In the genomic region with DNA sequence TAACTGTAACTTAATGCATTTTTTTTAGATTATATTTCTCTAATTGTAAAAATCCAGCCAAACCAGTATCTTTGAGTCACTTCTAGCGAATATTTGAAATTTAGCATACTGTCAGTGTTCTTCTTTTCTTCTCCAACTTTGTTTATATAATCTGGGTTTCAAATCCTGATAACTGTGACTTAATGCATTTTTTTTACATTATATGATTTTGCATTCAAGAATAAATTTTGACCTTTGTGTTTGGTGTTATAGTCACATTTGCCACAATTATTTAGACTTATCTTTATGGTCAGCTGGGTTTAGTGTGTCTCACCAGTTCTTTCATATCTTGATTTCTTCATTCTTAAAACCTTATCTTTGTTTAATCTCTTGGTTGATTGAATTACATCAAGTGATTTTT, we compare ENCODE assay signal across 30 cellular contexts.
"Had no signal": no experiment of that assay in that cellular context is flagged by ENCODE, and none has a peak within 500 bp of the region (broad histone marks: within the 10 kb centered on the region; RNA-seq: fewer than 3 reads in every experiment).

No MANE protein-coding gene starts in this region.

- H3K27me3 ChIP-seq: dorsolateral prefrontal cortex, esophagus squamous epithelium, gastrocnemius medialis, heart right ventricle, hepatocyte had no signal

- H3K27ac ChIP-seq: coronary artery, dorsolateral prefrontal cortex, epithelial cell of prostate, esophagus squamous epithelium, gastrocnemius medialis, heart right ventricle, hepatocyte, left ventricle myocardium inferior, lower lobe of right lung had no signal

- H3K79me2 ChIP-seq: hepatocyte had no signal

- H3K27ac Mint-ChIP-seq: immature natural killer cell; naive thymus-derived CD4-positive, alpha-beta T cell had no signal

- H3K4me3 ChIP-seq: coronary artery, dorsolateral prefrontal cortex, esophagus squamous epithelium, gastrocnemius medialis, heart right ventricle, hepatocyte, left ventricle myocardium inferior, lower lobe of right lung had no signal

- H3K4me1 ChIP-seq: esophagus squamous epithelium, gastrocnemius medialis, heart right ventricle, left ventricle myocardium inferior, lower lobe of right lung had no signal

- ATAC-seq: esophagus mucosa; gastrocnemius medialis; heart right ventricle; left colon; left lobe of liver; lower lobe of right lung; naive thymus-derived CD4-positive, alpha-beta T cell had no signal

- FAIRE-seq: colon, endometrium, kidney had no signal

- H3K9me3 Mint-ChIP-seq: immature natural killer cell had no signal

- DNase-seq: dermis blood vessel endothelial cell; dorsolateral prefrontal cortex; effector CD4-positive, alpha-beta T cell; effector memory CD4-positive, alpha-beta T cell; erythroblast; esophagus squamous epithelium; foreskin fibroblast; foreskin melanocyte; gastrocnemius medialis; glutamatergic neuron; head of caudate nucleus; heart right ventricle; hypothalamus; immature natural killer cell; islet precursor cell; kidney; kidney glomerular epithelial cell; left colon; left ventricle myocardium inferior; lower lobe of right lung; mesenchymal stem cell; midbrain; naive thymus-derived CD4-positive, alpha-beta T cell had no signal

- H3K4me2 ChIP-seq: hepatocyte had no signal

- H3K4me1 Mint-ChIP-seq: immature natural killer cell; naive thymus-derived CD4-positive, alpha-beta T cell had no signal

- H3K36me3 Mint-ChIP-seq: immature natural killer cell; naive thymus-derived CD4-positive, alpha-beta T cell had no signal

- H2AFZ ChIP-seq: hepatocyte had no signal

- H3K9me3 ChIP-seq: esophagus squamous epithelium, gastrocnemius medialis, heart right ventricle, lower lobe of right lung had no signal

- H3K36me3 ChIP-seq: esophagus squamous epithelium, gastrocnemius medialis, heart right ventricle, left ventricle myocardium inferior, lower lobe of right lung had no signal

- H3K4me3 Mint-ChIP-seq: immature natural killer cell; naive thymus-derived CD4-positive, alpha-beta T cell had no signal
